9 cellular contexts compared by ENCODE assay signal in genomic region chr20:19806806-19807691, GRCh38. TPM values are rescaled to one million over a fixed set of nuclear protein-coding genes. Genes with fewer than 3 reads are reported as not detected.
DNase-seq lines count a peak whose midpoint lies in the region; ATAC-seq and TF ChIP-seq lines count a peak whose summit lies in the region.
"Had no signal": no experiment of that assay in that cellular context is flagged by ENCODE, and none has a peak within 500 bp of the region (broad histone marks: within the 10 kb centered on the region; RNA-seq: fewer than 3 reads in every experiment).

No MANE protein-coding gene starts in this region.

- POLR2A ChIA-PET in SK-N-SH (lab: Yijun Ruan, JAX) = no interaction called here

- H3K9me3 ChIP-seq in SK-N-SH (no peaks in the 10 kb centered on the region), right atrium auricular region (no peaks in the 10 kb centered on the region), aorta (ENCODE audit: control insufficient read depth, low read length) (no peaks in the 10 kb centered on the region), Karpas-422 (ENCODE audit: low read length) (no peaks in the 10 kb centered on the region)

- TF ChIP-seq CTCF in SK-N-SH (IDR thresholded peaks at IDR 0.05) (no peak), right atrium auricular region (IDR thresholded peaks at IDR 0.05) (no peak)

- WGBS in SK-N-SH (ENCODE audit: low lambda C conversion rate) = 63% methylated on average over 4 of the region's 4 CpGs
- 23 to 35% methylated on average over 4 of the region's 4 CpGs for WGBS in aorta, 2 donors

- peaks cover 0 to 19% of the 10 kb centered on the region in 2 experiments for H3K36me3 ChIP-seq in SK-N-SH (replicated peaks in 1 of 2; ENCODE audit: control insufficient read depth in 1 of 2, insufficient read depth in 2 of 2, low read length in 1 of 2)
- no peaks in the 10 kb centered on the region for H3K36me3 ChIP-seq in right atrium auricular region
- no peaks in the 10 kb centered on the region for H3K36me3 ChIP-seq in aorta (ENCODE audit: control insufficient read depth in 1 of 2, insufficient read depth in 2 of 2, low read length in 1 of 2)
- no peaks in the 10 kb centered on the region for H3K36me3 ChIP-seq in Karpas-422 (ENCODE audit: insufficient read depth, low read length)

- H4K20me1 ChIP-seq in SK-N-SH (ENCODE audit: insufficient read depth) (no peaks in the 10 kb centered on the region), Karpas-422 (ENCODE audit: insufficient read depth, low read depth, low read length) (no peaks in the 10 kb centered on the region)

- CTCF ChIA-PET in SK-N-SH (lab: Yijun Ruan, JAX) = interaction anchor here (0.6 to 1.7 kb wide), 6 partner anchors 8 to 431 kb away, joined by 3 to 5 read pairs (median 3); no protein-coding TSS in a partner anchor

- H3F3A ChIP-seq in SK-N-SH (replicated peaks; ENCODE audit: insufficient read depth) = peaks cover 6% of the 10 kb centered on the region

- no peak for TF ChIP-seq RAD21 in SK-N-SH (IDR thresholded peaks at IDR 0.05; ENCODE audit: low read length)

- H3K4me2 ChIP-seq in SK-N-SH = peak overlapping the region; percentile 46
- no peak overlapping the region for H3K4me2 ChIP-seq in Karpas-422 (ENCODE audit: low read depth, low read length, poor library complexity, severe bottlenecking)

- DNase-seq in NCI-H510A treated with DMSO at 0.1 percent for 48 hours (lab: John Stamatoyannopoulos, UW) = peak; percentile 11
- no peak for DNase-seq in NCI-H510A (lab: John Stamatoyannopoulos, UW)
- peak; percentile 47 for DNase-seq in SK-N-SH
- no peak for DNase-seq in right atrium auricular region (ENCODE audit: low spot score)
- no peak for DNase-seq in aorta
- no peak for DNase-seq in activated T-cell treated with anti-CD3 and anti-CD28 coated beads for 4 hours
- no peak for DNase-seq in Karpas-422
- DNase-seq in GOT3 (lab: John Stamatoyannopoulos, UW) = no peak
- DNase-seq: activated CD8-positive, alpha-beta T cell treated with anti-CD3 and anti-CD28 coated beads, Interleukin-2, amount 10 ng/mL, durations not matched to agents 7 days and 5 days had no signal

- no peak; a peak in 1 of 4 replicates for TF ChIP-seq EP300 in SK-N-SH (IDR thresholded peaks at IDR 0.05; ENCODE audit: borderline replicate concordance in 1 of 2, low read depth in 1 of 2, low read length in 1 of 2)

- intact Hi-C loops in aorta (cut with DNase I) = no loop called here

- H3K27ac ChIP-seq in SK-N-SH (ENCODE audit: low read depth in 2 of 2, low read length in 1 of 2) (peak overlapping the region in 1 of 2 experiments; percentile 72; a peak in 2 of 4 replicates), right atrium auricular region (peak overlapping the region; percentile 2 to 42), aorta (ENCODE audit: low read depth in 1 of 2, low read length in 2 of 2) (peak overlapping the region in 1 of 2 donors; percentile 54), Karpas-422 (ENCODE audit: low read length) (no peak overlapping the region)

- no peak overlapping the region for H2AFZ ChIP-seq in SK-N-SH (ENCODE audit: low read depth)
- H2AFZ ChIP-seq in Karpas-422 (ENCODE audit: low read length) = no peak overlapping the region

- H3K9me2 ChIP-seq in SK-N-SH = no peaks in the 10 kb centered on the region
- no peaks in the 10 kb centered on the region for H3K9me2 ChIP-seq in Karpas-422 (replicated peaks; ENCODE audit: insufficient read depth, low read length)

- peak; percentile 62 for ATAC-seq in aorta (ENCODE audit: low FRiP score)
- ATAC-seq: activated CD8-positive, alpha-beta T cell treated with anti-CD3 and anti-CD28 coated beads, Interleukin-2, amount 10 ng/mL, durations not matched to agents 7 days and 5 days had no signal

- no peak overlapping the region for H3K4me3 ChIP-seq in SK-N-SH (ENCODE audit: low read depth in 2 of 2, low read length in 1 of 2)
- H3K4me3 ChIP-seq in right atrium auricular region = no peak overlapping the region
- H3K4me3 ChIP-seq in aorta (ENCODE audit: low read length in 2 of 2) = no peak overlapping the region
- no peak overlapping the region for H3K4me3 ChIP-seq in Karpas-422 (ENCODE audit: low read length)

- H3K79me2 ChIP-seq in SK-N-SH (ENCODE audit: insufficient read depth) (no peaks in the 10 kb centered on the region), Karpas-422 (ENCODE audit: low read length) (no peaks in the 10 kb centered on the region)

- H3K9ac ChIP-seq in SK-N-SH (no peak overlapping the region), Karpas-422 (ENCODE audit: low read length) (no peak overlapping the region)

- H3K4me1 ChIP-seq in SK-N-SH (ENCODE audit: control insufficient read depth in 1 of 2, insufficient read depth in 2 of 2, low read depth in 1 of 2, low read length in 1 of 2) (peaks cover 18 to 19% of the 10 kb centered on the region in 2 experiments; a peak in 3 of 4 replicates), right atrium auricular region (peaks cover 0 to 46% of the 10 kb centered on the region in 2 donors), aorta (ENCODE audit: control insufficient read depth in 1 of 2, insufficient read depth in 2 of 2, low read length in 2 of 2) (no peaks in the 10 kb centered on the region), Karpas-422 (ENCODE audit: low read length) (peaks cover 37% of the 10 kb centered on the region)

- H3K27me3 ChIP-seq in SK-N-SH (ENCODE audit: insufficient read depth) (no peaks in the 10 kb centered on the region), right atrium auricular region (no peaks in the 10 kb centered on the region), aorta (ENCODE audit: control insufficient read depth in 1 of 2, insufficient read depth in 2 of 2, low read length in 1 of 2) (no peaks in the 10 kb centered on the region), Karpas-422 (ENCODE audit: low read length) (no peaks in the 10 kb centered on the region)

TF ChIP-seq in SK-N-SH, 30 proteins besides CTCF, POLR2A, EP300 and RAD21 (continues in another document):
- TF ChIP-seq POLR2AphosphoS5 (IDR thresholded peaks at IDR 0.05; ENCODE audit: low read depth, low read length) (no peak; the same call in 1 of the 2 replicates), REST (IDR thresholded peaks at IDR 0.05; ENCODE audit: low read depth, low read length) (no peak), IRF3 (IDR thresholded peaks at IDR 0.05; ENCODE audit: low read depth, low read length) (no peak), EZH2phosphoT487 (IDR thresholded peaks at IDR 0.05; ENCODE audit: borderline replicate concordance, low read depth) (no peak), FOSL2 (IDR thresholded peaks at IDR 0.05; ENCODE audit: borderline replicate concordance, low read depth) (no peak), RCOR1 (IDR thresholded peaks at IDR 0.05; ENCODE audit: low read length) (0 out of 2 replicates have a peak, but pooled peaks have one; percentile 10), ELF1 (IDR thresholded peaks at IDR 0.05) (no peak), TAF1 (IDR thresholded peaks at IDR 0.05; ENCODE audit: borderline replicate concordance, low read depth, low read length) (no peak), SMC3 (IDR thresholded peaks at IDR 0.05; ENCODE audit: low read depth, low read length) (no peak), PBX3 (IDR thresholded peaks at IDR 0.05) (no peak)

RNA-seq across cellular contexts. Expression of gene RIN2, which starts 49.0 kb away (rescaled TPM):
- polyA plus RNA-seq in SK-N-SH (2012; rRNA removed) = 6.3 and 6.8 TPM in 2 replicates
- 4.6 and 6.0 TPM in 2 replicates for polyA plus RNA-seq in SK-N-SH (2012; cell fraction: cytosol; rRNA removed)
- polyA plus RNA-seq in SK-N-SH (2012; cell fraction: nucleus; rRNA removed) = 8.6 and 11.2 TPM in 2 replicates
- total RNA-seq in right atrium auricular region = 10 to 100 TPM; 33.1 to 56.6 TPM
- total RNA-seq in aorta = 100 to 1,000 TPM in 1 of 2 donors, 10 to 100 TPM in 1; 67.0 to 128 TPM
- polyA plus RNA-seq in aorta = 10 to 100 TPM; 17.0 to 24.7 TPM
- 1.7 and 3.3 TPM in 2 replicates for total RNA-seq in Karpas-422 (2014; rRNA removed; shearing (Covaris generic); ENCODE audit: low replicate concordance)
- total RNA-seq: activated CD8-positive, alpha-beta T cell treated with anti-CD3 and anti-CD28 coated beads, Interleukin-2, amount 10 ng/mL, durations not matched to agents 7 days and 5 days had no signal

Comparison
In these comparisons a context has a peak if more than half of its experiments do, and no peak if none do; other contexts are left out.
1. DNase-seq: peak in NCI-H510A treated with DMSO at 0.1 percent for 48 hours (single experiment) and SK-N-SH (single experiment); none in NCI-H510A (single experiment), right atrium auricular region (single experiment), aorta (0 of 2), activated T-cell treated with anti-CD3 and anti-CD28 coated beads for 4 hours (single experiment), Karpas-422 (single experiment) and GOT3 (single experiment).